In genomic region chr1:116372651-116373444, GRCh38 we compare ENCODE assay signal across 8 cellular contexts. TPM values are rescaled to one million over a fixed set of nuclear protein-coding genes. Genes with fewer than 3 reads are reported as not detected.
DNase-seq lines count a peak whose midpoint lies in the region; ATAC-seq, FAIRE-seq and TF ChIP-seq lines count a peak whose summit lies in the region.

Gene ATP1A1, plus strand, starts transcription at chr1:116373244. Its CDS starts 268 bp downstream, at chr1:116373512.

- CTCF ChIA-PET in GM10248 (lab: Yijun Ruan, JAX), result interaction anchor here (1.2 to 3.4 kb wide), 6 partner anchors 8 to 234 kb away, joined by 3 to 13 read pairs (median 4); no protein-coding TSS in a partner anchor
- CTCF ChIA-PET in activated naive CD4-positive, alpha-beta T cell treated with anti-CD3 and anti-CD28 coated beads for 36 hours (lab: Charles Lee), result interaction anchor here (1.0 kb wide), 1 partner anchor 10 kb away, joined by 3 read pairs; no protein-coding TSS in a partner anchor

- POLR2A ChIA-PET in GM10248 (lab: Yijun Ruan, JAX), result interaction anchor here (0.8 kb wide), 2 partner anchors 10 to 226 kb away, joined by 3 read pairs; no protein-coding TSS in a partner anchor

- no peaks in the 10 kb centered on the region for H3K27me3 Mint-ChIP-seq in activated naive CD4-positive, alpha-beta T cell treated with anti-CD3 and anti-CD28 coated beads for 36 hours (ENCODE audit: low read depth)

- peak within 1 kb of the TSS; percentile 92 for H3K4me3 Mint-ChIP-seq in activated naive CD4-positive, alpha-beta T cell treated with anti-CD3 and anti-CD28 coated beads for 36 hours

- H3K36me3 Mint-ChIP-seq in activated naive CD4-positive, alpha-beta T cell treated with anti-CD3 and anti-CD28 coated beads for 36 hours (ENCODE audit: low read depth), result peaks cover 24% of the 10 kb centered on the region

- peaks cover 16 to 18% of the 10 kb centered on the region in 2 experiments for H3K4me1 ChIP-seq in neutrophil (ENCODE audit: control insufficient read depth in 1 of 2, insufficient read depth in 1 of 2, low read depth in 1 of 2, low read length in 1 of 2)

- DNase-seq in GM10248 (ENCODE audit: extremely low spot score), result peak; percentile 98
- peak; percentile 94 for DNase-seq in NB4 (ENCODE audit: low read depth)
- peak; percentile 83 for DNase-seq in SK-N-DZ (ENCODE audit: low spot score)
- peak; percentile 98 for DNase-seq in activated naive CD4-positive, alpha-beta T cell treated with anti-CD3 and anti-CD28 coated beads for 36 hours
- peak; percentile 92 to 96 for DNase-seq in frontal cortex (ENCODE audit: low spot score in 2 of 2)

- H3K4me3 ChIP-seq in NB4 (ENCODE audit: low read depth, low read length) (peak within 1 kb of the TSS; percentile 78), neutrophil (ENCODE audit: low read depth in 1 of 2, low read length in 1 of 2) (peak within 1 kb of the TSS; percentile 55 to 96)

- H3K27me3 ChIP-seq in neutrophil, result peaks cover 51% of the 10 kb centered on the region

- ATAC-seq in HG02588 (IDR thresholded peaks at IDR 0.05; ENCODE audit: unreplicated experiment), result peak; percentile 60

- no peak for FAIRE-seq in frontal cortex (lab: Jason Lieb, UNC)

- intact Hi-C loops in activated naive CD4-positive, alpha-beta T cell treated with anti-CD3 and anti-CD28 coated beads for 36 hours (cut with micrococcal nuclease), result loop anchor here (1.0 to 10.0 kb wide), 2 partner anchors 131 to 1162 kb away; no protein-coding TSS in a partner anchor

- H3K4me1 Mint-ChIP-seq in activated naive CD4-positive, alpha-beta T cell treated with anti-CD3 and anti-CD28 coated beads for 36 hours (ENCODE audit: low read depth), result peaks cover 30% of the 10 kb centered on the region

- H3K9me3 Mint-ChIP-seq in activated naive CD4-positive, alpha-beta T cell treated with anti-CD3 and anti-CD28 coated beads for 36 hours, result no peaks in the 10 kb centered on the region

- TF ChIP-seq POLR2A in NB4 (IDR thresholded peaks at IDR 0.05; ENCODE audit: extremely low read depth, insufficient read length), result peak; percentile 86

- H3K27ac ChIP-seq in neutrophil, result peak within 1 kb of the TSS; percentile 93

- peak within 1 kb of the TSS; percentile 95 for H3K27ac Mint-ChIP-seq in activated naive CD4-positive, alpha-beta T cell treated with anti-CD3 and anti-CD28 coated beads for 36 hours

- no peaks in the 10 kb centered on the region for H3K9me3 ChIP-seq in neutrophil

- H3K36me3 ChIP-seq in neutrophil, result no peaks in the 10 kb centered on the region

- no peak for TF ChIP-seq CTCF in GM10248 (IDR thresholded peaks at IDR 0.05; ENCODE audit: control extremely low read depth, extremely low read depth, low read depth, missing control alignments)
- TF ChIP-seq CTCF in NB4 (IDR thresholded peaks at IDR 0.05; ENCODE audit: low read depth, low read length), result no peak
- peak; percentile 56 for TF ChIP-seq CTCF in neutrophil (IDR thresholded peaks at IDR 0.05)
- no peak for TF ChIP-seq CTCF in subcutaneous adipose tissue (IDR thresholded peaks at IDR 0.05; ENCODE audit: low read depth)

RNA-seq across cellular contexts. Expression of gene ATP1A1, which starts in this region (rescaled TPM):
- 60.5 and 73.8 TPM in 2 replicates for polyA plus RNA-seq in SK-N-DZ (2014; cell fraction: cytosol; rRNA removed)
- polyA plus RNA-seq in SK-N-DZ (2014; cell fraction: nucleus; rRNA removed), result 64.6 and 149 TPM in 2 replicates
- total RNA-seq in activated naive CD4-positive, alpha-beta T cell treated with anti-CD3 and anti-CD28 coated beads for 36 hours, result 100 to 1,000 TPM; 360 to 370 TPM
- total RNA-seq in frontal cortex (79.9 TPM), subcutaneous adipose tissue (100 to 1,000 TPM in 3 of 4 donors, 10 to 100 TPM in 1; 88.5 to 222 (median 156) TPM)

Comparison
In these comparisons a context has a peak if more than half of its experiments do, and no peak if none do; other contexts are left out.
1. Peak in every context shown above with its lines: DNase-seq, ATAC-seq, H3K4me3 ChIP-seq and H3K27ac ChIP-seq.